In genomic region chr4:173152104-173152503, GRCh38 we compare ENCODE assay signal across 29 cellular contexts.
"Had no signal": no experiment of that assay in that cellular context is flagged by ENCODE, and none has a peak within 500 bp of the region (broad histone marks: within the 10 kb centered on the region; RNA-seq: fewer than 3 reads in every experiment).

No MANE protein-coding gene starts in this region.

- H3K4me3 ChIP-seq: gastrocnemius medialis, lung, mucosa of descending colon, prostate gland, right atrium auricular region, smooth muscle cell, suprapubic skin, vagina had no signal

- H3K9me3 Mint-ChIP-seq: dendritic cell treated with granulocyte-macrophage colony-stimulating factor and Interleukin-4, amounts not matched to agents 40 ng/mL and 50 ng/mL, for 4 days; endodermal cell; mesothelial cell of epicardium; naive B cell; natural killer cell treated with Interleukin-12 subunit alpha and Interleukin-12 subunit beta and Interleukin-15 and Interleukin-18, amount 100 ng/mL, for 72 hours; neural crest cell; stimulated activated naive CD8-positive, alpha-beta T cell treated with anti-CD3 and anti-CD28 coated beads, Interleukin-15, amount 100 ng/mL, for 72 hours had no signal

- H3K4me1 ChIP-seq: gastrocnemius medialis, prostate gland, right atrium auricular region, suprapubic skin, vagina had no signal

- H3K9me3 ChIP-seq: gastrocnemius medialis, mucosa of descending colon, prostate gland, right atrium auricular region, suprapubic skin, vagina had no signal

- H3K27ac ChIP-seq: epithelial cell of prostate, gastrocnemius medialis, prostate gland, right atrium auricular region, suprapubic skin, vagina had no signal

- H3K27ac Mint-ChIP-seq: dendritic cell treated with granulocyte-macrophage colony-stimulating factor and Interleukin-4, amounts not matched to agents 40 ng/mL and 50 ng/mL, for 4 days; endodermal cell; mesothelial cell of epicardium; natural killer cell treated with Interleukin-12 subunit alpha and Interleukin-12 subunit beta and Interleukin-15 and Interleukin-18, amount 100 ng/mL, for 72 hours had no signal

- H3K36me3 Mint-ChIP-seq: mesothelial cell of epicardium; naive B cell; natural killer cell treated with Interleukin-12 subunit alpha and Interleukin-12 subunit beta and Interleukin-15 and Interleukin-18, amount 100 ng/mL, for 72 hours had no signal

- H3K4me3 Mint-ChIP-seq: dendritic cell treated with granulocyte-macrophage colony-stimulating factor and Interleukin-4, amounts not matched to agents 40 ng/mL and 50 ng/mL, for 4 days; endodermal cell; mesothelial cell of epicardium; naive B cell; natural killer cell treated with Interleukin-12 subunit alpha and Interleukin-12 subunit beta and Interleukin-15 and Interleukin-18, amount 100 ng/mL, for 72 hours; neural crest cell; stimulated activated naive CD8-positive, alpha-beta T cell treated with anti-CD3 and anti-CD28 coated beads, Interleukin-15, amount 100 ng/mL, for 72 hours had no signal

- H3K27me3 Mint-ChIP-seq: dendritic cell treated with granulocyte-macrophage colony-stimulating factor and Interleukin-4, amounts not matched to agents 40 ng/mL and 50 ng/mL, for 4 days; naive B cell; natural killer cell treated with Interleukin-12 subunit alpha and Interleukin-12 subunit beta and Interleukin-15 and Interleukin-18, amount 100 ng/mL, for 72 hours; stimulated activated naive CD8-positive, alpha-beta T cell treated with anti-CD3 and anti-CD28 coated beads, Interleukin-15, amount 100 ng/mL, for 72 hours had no signal

- H3K36me3 ChIP-seq: gastrocnemius medialis, prostate gland, right atrium auricular region, suprapubic skin, vagina had no signal

- H3K27me3 ChIP-seq: gastrocnemius medialis, right atrium auricular region, suprapubic skin, vagina had no signal

- DNase-seq: effector CD8-positive, alpha-beta T cell; endodermal cell; foreskin fibroblast; gastrocnemius medialis; head of caudate nucleus; kidney; mesenchymal stem cell; mucosa of descending colon; naive B cell; stimulated activated CD4-positive, alpha-beta T cell treated with anti-CD3 and anti-CD28 coated beads, Interleukin-12 subunit alpha, Interleukin-12 subunit beta, amount 100 ng/mL, for 4 hours; stimulated activated CD4-positive, alpha-beta T cell treated with anti-CD3 and anti-CD28 coated beads, Interleukin-1b, Interleukin-23, amount 100 ng/mL, for 48 hours; stimulated activated CD4-positive, alpha-beta T cell treated with anti-CD3 and anti-CD28 coated beads, Interleukin-4, amount 100 ng/mL, for 1 hour; stimulated activated CD8-positive, alpha-beta memory T cell treated with anti-CD3 and anti-CD28 coated beads, Interleukin-4, amount 100 ng/mL, for 48 hours; stimulated activated naive CD4-positive, alpha-beta T cell; stimulated activated naive CD8-positive, alpha-beta T cell treated with anti-CD3 and anti-CD28 coated beads, Interleukin-15, amount 100 ng/mL, for 72 hours had no signal

- ATAC-seq: esophagus mucosa; gastrocnemius medialis; left lobe of liver; mucosa of descending colon; natural killer cell treated with Interleukin-12 subunit alpha and Interleukin-12 subunit beta and Interleukin-15 and Interleukin-18, amount 100 ng/mL, for 72 hours; sciatic nerve; stimulated activated naive CD8-positive, alpha-beta T cell treated with anti-CD3 and anti-CD28 coated beads, Interleukin-15, amount 100 ng/mL, for 72 hours had no signal

- H3K4me1 Mint-ChIP-seq: naive B cell; neural crest cell; stimulated activated naive CD8-positive, alpha-beta T cell treated with anti-CD3 and anti-CD28 coated beads, Interleukin-15, amount 100 ng/mL, for 72 hours had no signal

- H3K4me2 ChIP-seq: smooth muscle cell had no signal
